11 cellular contexts compared by ENCODE assay signal in the genomic region with DNA sequence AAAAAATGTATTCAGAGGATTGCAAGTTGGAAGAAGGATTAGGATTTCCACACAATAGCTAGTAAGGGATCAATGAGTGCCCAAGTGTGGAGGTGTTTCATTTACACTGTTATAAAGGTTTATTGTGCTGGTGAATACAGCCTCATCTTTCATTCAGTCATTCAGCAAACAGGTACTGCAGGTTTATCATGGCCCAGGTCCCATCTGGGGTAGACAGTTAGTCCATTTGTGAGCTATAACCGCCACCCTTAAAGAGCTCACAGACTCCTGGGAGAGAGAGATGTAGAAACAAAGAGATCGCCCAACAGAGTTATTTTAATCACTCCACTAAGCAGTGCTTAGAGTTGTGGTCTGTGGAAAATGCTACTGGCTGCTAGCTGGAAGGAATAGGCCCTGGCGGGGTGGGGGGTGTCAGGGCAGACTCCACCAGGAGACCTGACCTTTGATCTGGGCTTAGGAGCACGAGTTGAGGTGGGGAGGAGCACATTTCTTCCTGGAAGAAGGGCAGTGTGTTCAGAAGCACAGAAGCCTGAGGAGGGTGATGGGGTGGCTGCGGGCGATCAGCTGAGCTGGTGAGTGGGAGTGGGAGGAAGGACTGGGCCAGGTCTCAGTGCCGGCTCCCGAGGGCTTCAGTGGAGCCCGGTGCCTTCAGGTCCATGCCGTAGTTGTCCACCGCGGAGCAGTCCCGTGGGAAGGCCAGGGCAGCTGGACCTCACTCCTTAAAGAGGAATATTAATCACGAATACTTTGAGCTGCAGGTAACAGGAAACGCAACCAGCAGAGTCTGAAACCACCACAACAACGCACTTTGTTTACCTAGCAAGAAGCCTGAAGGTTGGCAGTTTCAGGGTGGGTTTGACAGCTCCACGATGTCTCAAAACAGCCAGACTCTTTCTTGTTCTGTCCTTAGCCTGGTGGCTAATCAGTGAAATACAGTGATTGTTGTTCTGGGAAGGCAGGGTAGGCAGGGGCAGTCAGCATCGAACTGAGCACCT. TPM values are rescaled to one million over a fixed set of nuclear protein-coding genes. Genes with fewer than 3 reads are reported as not detected.
DNase-seq lines count a peak whose midpoint lies in the region; ATAC-seq, FAIRE-seq and TF ChIP-seq lines count a peak whose summit lies in the region.
"Had no signal": no experiment of that assay in that cellular context is flagged by ENCODE, and none has a peak within 500 bp of the region (broad histone marks: within the 10 kb centered on the region; RNA-seq: fewer than 3 reads in every experiment).

No MANE protein-coding gene starts in this region.

- H3K4me1 Mint-ChIP-seq in activated naive CD4-positive, alpha-beta T cell treated with anti-CD3 and anti-CD28 coated beads for 36 hours (ENCODE audit: low read depth) = peaks cover 79% of the 10 kb centered on the region
- peaks cover 25% of the 10 kb centered on the region for H3K4me1 Mint-ChIP-seq in WTC11
- peaks cover 74 to 100% of the 10 kb centered on the region in 2 donors for H3K4me1 Mint-ChIP-seq in stimulated activated naive B cell treated with anti-CD40 and anti-IgM and Interleukin-4, amounts not matched to agents 10 μg/mL and 1 μg/mL and 100 μg/mL, for 72 hours

- H3K9me3 ChIP-seq in kidney (ENCODE audit: control insufficient read depth in 1 of 2, low read length in 2 of 2) = no peaks in the 10 kb centered on the region

- intact Hi-C loops in activated naive CD4-positive, alpha-beta T cell treated with anti-CD3 and anti-CD28 coated beads for 36 hours (cut with micrococcal nuclease) = no loop called here
- intact Hi-C loops in kidney (cut with DNase I) = no loop called here

- no peaks in the 10 kb centered on the region for H3K9me3 Mint-ChIP-seq in activated naive CD4-positive, alpha-beta T cell treated with anti-CD3 and anti-CD28 coated beads for 36 hours
- no peaks in the 10 kb centered on the region for H3K9me3 Mint-ChIP-seq in WTC11
- H3K9me3 Mint-ChIP-seq in stimulated activated naive B cell treated with anti-CD40 and anti-IgM and Interleukin-4, amounts not matched to agents 10 μg/mL and 1 μg/mL and 100 μg/mL, for 72 hours = peaks cover 0 to 2% of the 10 kb centered on the region in 2 donors
- H3K9me3 Mint-ChIP-seq: activated naive CD8-positive, alpha-beta T cell treated with anti-CD3 and anti-CD28 coated beads, Interleukin-2, amount 10 ng/mL, durations not matched to agents 7 days and 5 days had no signal

- peaks cover 47 to 66% of the 10 kb centered on the region in 2 donors for H3K4me1 ChIP-seq in kidney (ENCODE audit: control insufficient read depth in 1 of 2, insufficient read depth in 1 of 2, low read depth in 1 of 2, low read length in 2 of 2)

- no peaks in the 10 kb centered on the region for H3K36me3 ChIP-seq in kidney (ENCODE audit: control insufficient read depth in 1 of 2, insufficient read depth in 2 of 2, low read length in 2 of 2)

- FAIRE-seq in kidney (lab: Jason Lieb, UNC) = no peak

- peak overlapping the region in 1 of 2 donors; percentile 27 for H3K9ac ChIP-seq in kidney (ENCODE audit: low read length in 2 of 2)

- H3K4me3 ChIP-seq in kidney (ENCODE audit: low read length in 2 of 2) = peak overlapping the region; percentile 1 to 33
- H3K4me3 ChIP-seq: SK-N-MC had no signal

- H3K27ac Mint-ChIP-seq in activated naive CD4-positive, alpha-beta T cell treated with anti-CD3 and anti-CD28 coated beads for 36 hours = peak overlapping the region; percentile 42
- H3K27ac Mint-ChIP-seq in WTC11 = peak overlapping the region; percentile 74
- H3K27ac Mint-ChIP-seq in stimulated activated naive B cell treated with anti-CD40 and anti-IgM and Interleukin-4, amounts not matched to agents 10 μg/mL and 1 μg/mL and 100 μg/mL, for 72 hours = peak overlapping the region; percentile 96
- H3K27ac Mint-ChIP-seq: activated naive CD8-positive, alpha-beta T cell treated with anti-CD3 and anti-CD28 coated beads, Interleukin-2, amount 10 ng/mL, durations not matched to agents 7 days and 5 days had no signal

- H3K27me3 Mint-ChIP-seq in activated naive CD4-positive, alpha-beta T cell treated with anti-CD3 and anti-CD28 coated beads for 36 hours (ENCODE audit: low read depth) = no peaks in the 10 kb centered on the region
- no peaks in the 10 kb centered on the region for H3K27me3 Mint-ChIP-seq in WTC11 (ENCODE audit: low read depth)
- no peaks in the 10 kb centered on the region for H3K27me3 Mint-ChIP-seq in stimulated activated naive B cell treated with anti-CD40 and anti-IgM and Interleukin-4, amounts not matched to agents 10 μg/mL and 1 μg/mL and 100 μg/mL, for 72 hours
- H3K27me3 Mint-ChIP-seq: activated naive CD8-positive, alpha-beta T cell treated with anti-CD3 and anti-CD28 coated beads, Interleukin-2, amount 10 ng/mL, durations not matched to agents 7 days and 5 days had no signal

- peaks cover 5% of the 10 kb centered on the region for H3K36me3 Mint-ChIP-seq in activated naive CD4-positive, alpha-beta T cell treated with anti-CD3 and anti-CD28 coated beads for 36 hours (ENCODE audit: low read depth)
- H3K36me3 Mint-ChIP-seq in WTC11 = no peaks in the 10 kb centered on the region
- peaks cover 50 to 64% of the 10 kb centered on the region in 2 donors for H3K36me3 Mint-ChIP-seq in stimulated activated naive B cell treated with anti-CD40 and anti-IgM and Interleukin-4, amounts not matched to agents 10 μg/mL and 1 μg/mL and 100 μg/mL, for 72 hours

- DNase-seq in activated naive CD4-positive, alpha-beta T cell treated with anti-CD3 and anti-CD28 coated beads for 36 hours = no peak
- no peak for DNase-seq in activated naive CD4-positive, alpha-beta T cell (lab: John Stamatoyannopoulos, UW)
- DNase-seq in WTC11 (ENCODE audit: low spot score) (no peak), kidney (no peak), CD1c-positive myeloid dendritic cell (ENCODE audit: extremely low spot score) (no peak)
- no peak for DNase-seq in stimulated activated naive B cell treated with anti-CD40 and anti-IgM and Interleukin-4, amounts not matched to agents 10 μg/mL and 1 μg/mL and 100 μg/mL, for 72 hours
- DNase-seq: activated naive CD8-positive, alpha-beta T cell treated with anti-CD3 and anti-CD28 coated beads, Interleukin-2, amount 10 ng/mL, durations not matched to agents 7 days and 5 days; retina had no signal

- TF ChIP-seq CTCF in WTC11 (IDR thresholded peaks at IDR 0.05) = no peak
- TF ChIP-seq CTCF in kidney (IDR thresholded peaks at IDR 0.05; ENCODE audit: borderline replicate concordance, extremely low read depth, insufficient read depth) = no peak

- POLR2A ChIA-PET in WTC11 (lab: Charles Lee) = no interaction called here

- peak overlapping the region; percentile 63 to 81 for H3K27ac ChIP-seq in kidney (ENCODE audit: low read depth in 2 of 2, low read length in 2 of 2)
- H3K27ac ChIP-seq: SK-N-MC had no signal

- CTCF ChIA-PET in activated naive CD4-positive, alpha-beta T cell treated with anti-CD3 and anti-CD28 coated beads for 36 hours (lab: Charles Lee) = interaction anchor here (0.7 kb wide), 2 partner anchors 11 to 26 kb away, joined by 3 to 4 read pairs; no protein-coding TSS in a partner anchor
- CTCF ChIA-PET in WTC11 (lab: Charles Lee) = interaction anchor here (2.0 kb wide), 1 partner anchor 11 kb away, joined by 6 read pairs; the partner anchor contains the start of gene TOM1

- ATAC-seq in WTC11 (peak; percentile 18), GM21360 (IDR thresholded peaks at IDR 0.05; ENCODE audit: unreplicated experiment) (no peak), GM19395 (IDR thresholded peaks at IDR 0.05; ENCODE audit: unreplicated experiment) (no peak)
- ATAC-seq in stimulated activated naive B cell treated with anti-CD40 and anti-IgM and Interleukin-4, amounts not matched to agents 10 μg/mL and 1 μg/mL and 100 μg/mL, for 72 hours (replicated peaks) = no peak

- H3K4me3 Mint-ChIP-seq in activated naive CD4-positive, alpha-beta T cell treated with anti-CD3 and anti-CD28 coated beads for 36 hours = no peak overlapping the region
- no peak overlapping the region for H3K4me3 Mint-ChIP-seq in WTC11
- peak overlapping the region; percentile 55 to 68 for H3K4me3 Mint-ChIP-seq in stimulated activated naive B cell treated with anti-CD40 and anti-IgM and Interleukin-4, amounts not matched to agents 10 μg/mL and 1 μg/mL and 100 μg/mL, for 72 hours
- H3K4me3 Mint-ChIP-seq: activated naive CD8-positive, alpha-beta T cell treated with anti-CD3 and anti-CD28 coated beads, Interleukin-2, amount 10 ng/mL, durations not matched to agents 7 days and 5 days had no signal

TF ChIP-seq in WTC11, 78 proteins besides CTCF, POLR2A, EP300 and RAD21 (continues in another document):
- no peak for TF ChIP-seq NR3C1 (CRISPR knock-in tag; conservative IDR thresholded peaks at IDR 0.05; ENCODE audit: low read depth)
- TF ChIP-seq, protein P1, sequence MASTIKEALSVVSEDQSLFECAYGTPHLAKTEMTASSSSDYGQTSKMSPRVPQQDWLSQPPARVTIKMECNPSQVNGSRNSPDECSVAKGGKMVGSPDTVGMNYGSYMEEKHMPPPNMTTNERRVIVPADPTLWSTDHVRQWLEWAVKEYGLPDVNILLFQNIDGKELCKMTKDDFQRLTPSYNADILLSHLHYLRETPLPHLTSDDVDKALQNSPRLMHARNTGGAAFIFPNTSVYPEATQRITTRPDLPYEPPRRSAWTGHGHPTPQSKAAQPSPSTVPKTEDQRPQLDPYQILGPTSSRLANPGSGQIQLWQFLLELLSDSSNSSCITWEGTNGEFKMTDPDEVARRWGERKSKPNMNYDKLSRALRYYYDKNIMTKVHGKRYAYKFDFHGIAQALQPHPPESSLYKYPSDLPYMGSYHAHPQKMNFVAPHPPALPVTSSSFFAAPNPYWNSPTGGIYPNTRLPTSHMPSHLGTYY (CRISPR knock-in tag; IDR thresholded peaks at IDR 0.05) = no peak
- no peak for TF ChIP-seq ESRRA (CRISPR knock-in tag; IDR thresholded peaks at IDR 0.05; ENCODE audit: borderline replicate concordance)

RNA-seq across cellular contexts. Expression of gene TOM1, which starts 11.2 kb away (rescaled TPM):
- total RNA-seq in activated naive CD4-positive, alpha-beta T cell treated with anti-CD3 and anti-CD28 coated beads for 36 hours = 10 to 100 TPM; 25.8 to 26.3 TPM
- 23.5 to 25.7 TPM (median 25.4 TPM) in 3 replicates for total RNA-seq in WTC11 (2021)
- 68.2 TPM for total RNA-seq in kidney
- polyA plus RNA-seq in kidney (ENCODE audit: insufficient read depth, low read depth, low replicate concordance) = 67.0 TPM

RNA-seq across cellular contexts. Expression of gene HMGXB4, which starts 53.6 kb away (rescaled TPM):
- total RNA-seq in activated naive CD4-positive, alpha-beta T cell treated with anti-CD3 and anti-CD28 coated beads for 36 hours = 10 to 100 TPM; 36.6 to 38.2 TPM
- total RNA-seq in WTC11 (2021) = 34.6 to 42.1 TPM (median 36.8 TPM) in 3 replicates
- total RNA-seq in kidney = 17.3 TPM
- 3.7 TPM for polyA plus RNA-seq in kidney (ENCODE audit: insufficient read depth, low read depth, low replicate concordance)

Comparison
In these comparisons a context has a peak if more than half of its experiments do, and no peak if none do; other contexts are left out.
1. H3K27ac Mint-ChIP-seq: peak in every context shown above with its lines; median percentile 96 in stimulated activated naive B cell treated with anti-CD40 and anti-IgM and Interleukin-4, amounts not matched to agents 10 μg/mL and 1 μg/mL and 100 μg/mL, for 72 hours; 74 in WTC11; 42 in activated naive CD4-positive, alpha-beta T cell treated with anti-CD3 and anti-CD28 coated beads for 36 hours.
2. H3K4me3 Mint-ChIP-seq: peak in stimulated activated naive B cell treated with anti-CD40 and anti-IgM and Interleukin-4, amounts not matched to agents 10 μg/mL and 1 μg/mL and 100 μg/mL, for 72 hours (2 of 2); none in activated naive CD4-positive, alpha-beta T cell treated with anti-CD3 and anti-CD28 coated beads for 36 hours (single experiment) and WTC11 (single experiment).